In genomic region chr4:96093057-96093456, GRCh38 we compare ENCODE assay signal across 19 cellular contexts.
A peak's percentile ranks its signal among the peaks of the same experiment; 100 is the strongest.
DNase-seq lines count a peak whose midpoint lies in the region; ATAC-seq and TF ChIP-seq lines count a peak whose summit lies in the region.
"Had no signal": no experiment of that assay in that cellular context is flagged by ENCODE, and none has a peak within 500 bp of the region (broad histone marks: within the 10 kb centered on the region; RNA-seq: fewer than 3 reads in every experiment).

No MANE protein-coding gene starts in this region.

- peaks cover 27% of the 10 kb centered on the region for H3K9me3 Mint-ChIP-seq in progenitor cell of endocrine pancreas (ENCODE audit: low read depth)
- peaks cover 2% of the 10 kb centered on the region for H3K9me3 Mint-ChIP-seq in activated CD4-positive, alpha-beta T cell treated with anti-CD3 and anti-CD28 coated beads for 36 hours (ENCODE audit: low read depth)
- H3K9me3 Mint-ChIP-seq: CD4-positive, alpha-beta T cell had no signal

- peaks cover 20% of the 10 kb centered on the region for H3K4me1 ChIP-seq in endocrine pancreas (ENCODE audit: control insufficient read depth, insufficient read depth, low read length)
- H3K4me1 ChIP-seq: BE2C, SJCRH30 had no signal

- peaks cover 12% of the 10 kb centered on the region for H3K36me3 Mint-ChIP-seq in progenitor cell of endocrine pancreas (ENCODE audit: insufficient read depth)
- H3K36me3 Mint-ChIP-seq in activated CD4-positive, alpha-beta T cell treated with anti-CD3 and anti-CD28 coated beads for 36 hours (ENCODE audit: low read depth) = no peaks in the 10 kb centered on the region

- intact Hi-C loops in activated CD4-positive, alpha-beta T cell treated with anti-CD3 and anti-CD28 coated beads for 36 hours (cut with DNase I, micrococcal nuclease) = no loop called here

- H3K36me3 ChIP-seq in endocrine pancreas (ENCODE audit: control insufficient read depth, insufficient read depth, low read length) = no peaks in the 10 kb centered on the region
- H3K36me3 ChIP-seq: BE2C, SJCRH30 had no signal

- H3K27me3 ChIP-seq in endocrine pancreas (ENCODE audit: control insufficient read depth, insufficient read depth, low read length) = no peaks in the 10 kb centered on the region
- H3K27me3 ChIP-seq: BE2C, SJCRH30 had no signal

- H3K4me3 ChIP-seq in endocrine pancreas (ENCODE audit: control insufficient read depth, insufficient read depth, low read length) = peak overlapping the region; percentile 19
- H3K4me3 ChIP-seq: SJCRH30 had no signal

- H3K27ac Mint-ChIP-seq in progenitor cell of endocrine pancreas = peak overlapping the region; percentile 17
- no peak overlapping the region for H3K27ac Mint-ChIP-seq in activated CD4-positive, alpha-beta T cell treated with anti-CD3 and anti-CD28 coated beads for 36 hours
- H3K27ac Mint-ChIP-seq: CD4-positive, alpha-beta T cell had no signal

- H3K4me3 Mint-ChIP-seq in progenitor cell of endocrine pancreas (ENCODE audit: low read depth) = no peak overlapping the region
- H3K4me3 Mint-ChIP-seq in activated CD4-positive, alpha-beta T cell treated with anti-CD3 and anti-CD28 coated beads for 36 hours = no peak overlapping the region
- H3K4me3 Mint-ChIP-seq: CD4-positive, alpha-beta T cell had no signal

- no peak overlapping the region for H3K9ac ChIP-seq in endocrine pancreas (ENCODE audit: control insufficient read depth, insufficient read depth, low read length)

- POLR2A ChIA-PET in activated CD4-positive, alpha-beta T cell treated with anti-CD3 and anti-CD28 coated beads for 36 hours (lab: Charles Lee) = no interaction called here

- no peaks in the 10 kb centered on the region for H3K9me3 ChIP-seq in endocrine pancreas (ENCODE audit: control insufficient read depth, low read length)
- H3K9me3 ChIP-seq: BE2C, SJCRH30 had no signal

- no peak for TF ChIP-seq CTCF in progenitor cell of endocrine pancreas (IDR thresholded peaks at IDR 0.05; ENCODE audit: unreplicated experiment)

- DNase-seq in NCI-H69 (lab: John Stamatoyannopoulos, UW) (peak; percentile 58), progenitor cell of endocrine pancreas (ENCODE audit: low spot score, unreplicated experiment) (no peak), GM03348 (ENCODE audit: low spot score) (no peak)
- no peak for DNase-seq in activated CD4-positive, alpha-beta T cell treated with anti-CD3 and anti-CD28 coated beads for 36 hours
- DNase-seq: BE2C; CD4-positive, alpha-beta T cell; DND-41; GDM1; GOT3; KBM-7; NCI-H146; NCI-H226; NCI-H524 treated with DMSO at 0.1 percent for 48 hours; PC-3; SJCRH30; SW 1271 had no signal

- H3K4me1 Mint-ChIP-seq in progenitor cell of endocrine pancreas (ENCODE audit: low read depth) = peaks cover 32% of the 10 kb centered on the region
- H3K4me1 Mint-ChIP-seq in activated CD4-positive, alpha-beta T cell treated with anti-CD3 and anti-CD28 coated beads for 36 hours = no peaks in the 10 kb centered on the region

- H3K27me3 Mint-ChIP-seq in progenitor cell of endocrine pancreas = no peaks in the 10 kb centered on the region
- H3K27me3 Mint-ChIP-seq in activated CD4-positive, alpha-beta T cell treated with anti-CD3 and anti-CD28 coated beads for 36 hours = no peaks in the 10 kb centered on the region
- H3K27me3 Mint-ChIP-seq: CD4-positive, alpha-beta T cell had no signal

- peak; percentile 13 for ATAC-seq in GM19467 (IDR thresholded peaks at IDR 0.05; ENCODE audit: unreplicated experiment)
- no peak for ATAC-seq in activated CD4-positive, alpha-beta T cell treated with anti-CD3 and anti-CD28 coated beads for 36 hours
- ATAC-seq in GM21529 (IDR thresholded peaks at IDR 0.05; ENCODE audit: unreplicated experiment) = no peak
- ATAC-seq: PC-3 had no signal

- CTCF ChIA-PET in activated CD4-positive, alpha-beta T cell treated with anti-CD3 and anti-CD28 coated beads for 36 hours (lab: Charles Lee) = no interaction called here
